Comparison of ENCODE assay signal across 8 cellular contexts in the genomic region with DNA sequence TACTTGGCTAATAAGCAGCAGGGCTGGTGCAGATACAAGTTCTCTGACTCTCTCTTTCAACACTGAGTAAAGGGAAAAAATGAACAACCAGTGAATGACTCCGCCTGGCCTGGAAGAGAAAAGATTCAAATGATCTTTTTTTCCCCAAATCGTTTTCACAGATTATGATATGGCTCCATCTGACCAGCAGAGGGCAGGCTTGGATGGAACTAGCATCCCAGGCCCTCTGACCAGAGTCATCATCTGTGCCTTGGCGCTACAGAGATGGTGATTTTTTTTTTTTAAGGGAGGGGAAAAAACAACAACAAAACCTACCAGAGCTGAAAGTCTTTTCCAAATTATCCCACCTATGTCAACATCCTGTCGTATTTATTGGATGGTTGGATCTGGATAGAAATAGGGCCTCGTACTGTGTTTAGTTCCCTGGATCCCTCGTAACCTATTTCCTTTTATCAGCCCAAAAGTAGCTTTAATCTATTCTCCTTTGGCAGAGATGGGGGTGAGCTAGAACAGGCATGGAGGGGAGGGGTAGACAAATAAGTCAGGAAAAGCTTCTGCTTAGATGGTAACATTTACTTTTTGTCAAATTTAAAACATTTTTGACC.
DNase-seq lines count a peak whose midpoint lies in the region; ATAC-seq and TF ChIP-seq lines count a peak whose summit lies in the region.

No MANE protein-coding gene starts in this region.

- DNase-seq in NK-92 treated with Interleukin-12 subunit alpha and Interleukin-12 subunit beta, amount 100 ng/mL, for 24 hours (lab: John Stamatoyannopoulos, UW) = peak; percentile 9
- DNase-seq in NK-92 (lab: John Stamatoyannopoulos, UW; ENCODE audit: unreplicated experiment) (no peak), NCI-H1105 (lab: John Stamatoyannopoulos, UW) (peak; percentile 45), WERI-Rb-1 (peak; percentile 59), dorsolateral prefrontal cortex (peak in 7 of 10 donors; percentile 32 to 68 (median 48)), lower lobe of right lung (no peak)
- DNase-seq in stimulated activated CD8-positive, alpha-beta memory T cell treated with anti-CD3 and anti-CD28 coated beads, Interleukin-4, amount 100 ng/mL, for 1 hour (ENCODE audit: low read depth in 2 of 2, low spot score in 1 of 2) = peak; percentile 3 to 6

- H3K36me3 ChIP-seq in WERI-Rb-1 (no peaks in the 10 kb centered on the region), lower lobe of right lung (no peaks in the 10 kb centered on the region)

- H3K9me3 ChIP-seq in WERI-Rb-1 (ENCODE audit: severe bottlenecking) = no peaks in the 10 kb centered on the region
- H3K9me3 ChIP-seq in lower lobe of right lung = no peaks in the 10 kb centered on the region

- H3K4me3 ChIP-seq in WERI-Rb-1 (ENCODE audit: low read depth, low read length) (no peak overlapping the region), dorsolateral prefrontal cortex (no peak overlapping the region), lower lobe of right lung (no peak overlapping the region)

- intact Hi-C loops in dorsolateral prefrontal cortex (cut with DNase I) (loop anchor here (2.0 to 5.0 kb wide), 2 partner anchors 47 to 49 kb away; no protein-coding TSS in a partner anchor), lower lobe of right lung (cut with DNase I) (no loop called here)

- TF ChIP-seq CTCF in WERI-Rb-1 (IDR thresholded peaks at IDR 0.05; ENCODE audit: low read depth, low read length) (peak; percentile 69), dorsolateral prefrontal cortex (IDR thresholded peaks at IDR 0.05 in 54 of 56, conservative IDR thresholded peaks at IDR 0.05 in 2 of 56; ENCODE audit: low read depth in 1 of 56, partially characterized antibody in 56 of 56) (peak; percentile 62 to 89 (median 79)), lower lobe of right lung (IDR thresholded peaks at IDR 0.05) (peak; percentile 70)

- ATAC-seq in HG02571 (IDR thresholded peaks at IDR 0.05; ENCODE audit: unreplicated experiment) = peak; percentile 73
- ATAC-seq in lower lobe of right lung = peak; percentile 81 to 88

- no peaks in the 10 kb centered on the region for H3K4me1 ChIP-seq in lower lobe of right lung

- H3K27ac ChIP-seq in WERI-Rb-1 (no peak overlapping the region), dorsolateral prefrontal cortex (no peak overlapping the region), lower lobe of right lung (no peak overlapping the region)

- H3K27me3 ChIP-seq in WERI-Rb-1 (ENCODE audit: insufficient read depth, low read depth, severe bottlenecking) (no peaks in the 10 kb centered on the region), dorsolateral prefrontal cortex (no peaks in the 10 kb centered on the region), lower lobe of right lung (ENCODE audit: low read depth) (no peaks in the 10 kb centered on the region)

Comparison
In these comparisons a context has a peak if more than half of its experiments do, and no peak if none do; other contexts are left out.
1. DNase-seq: peak in NK-92 treated with Interleukin-12 subunit alpha and Interleukin-12 subunit beta, amount 100 ng/mL, for 24 hours (single experiment), NCI-H1105 (single experiment), WERI-Rb-1 (single experiment), dorsolateral prefrontal cortex (7 of 10) and stimulated activated CD8-positive, alpha-beta memory T cell treated with anti-CD3 and anti-CD28 coated beads, Interleukin-4, amount 100 ng/mL, for 1 hour (2 of 2); none in NK-92 (single experiment) and lower lobe of right lung (single experiment).
2. Peak in every context shown above with its lines, with median percentiles within 50 percentile points of each other: CTCF ChIP-seq.